8 cellular contexts compared by ENCODE assay signal in the genomic region with DNA sequence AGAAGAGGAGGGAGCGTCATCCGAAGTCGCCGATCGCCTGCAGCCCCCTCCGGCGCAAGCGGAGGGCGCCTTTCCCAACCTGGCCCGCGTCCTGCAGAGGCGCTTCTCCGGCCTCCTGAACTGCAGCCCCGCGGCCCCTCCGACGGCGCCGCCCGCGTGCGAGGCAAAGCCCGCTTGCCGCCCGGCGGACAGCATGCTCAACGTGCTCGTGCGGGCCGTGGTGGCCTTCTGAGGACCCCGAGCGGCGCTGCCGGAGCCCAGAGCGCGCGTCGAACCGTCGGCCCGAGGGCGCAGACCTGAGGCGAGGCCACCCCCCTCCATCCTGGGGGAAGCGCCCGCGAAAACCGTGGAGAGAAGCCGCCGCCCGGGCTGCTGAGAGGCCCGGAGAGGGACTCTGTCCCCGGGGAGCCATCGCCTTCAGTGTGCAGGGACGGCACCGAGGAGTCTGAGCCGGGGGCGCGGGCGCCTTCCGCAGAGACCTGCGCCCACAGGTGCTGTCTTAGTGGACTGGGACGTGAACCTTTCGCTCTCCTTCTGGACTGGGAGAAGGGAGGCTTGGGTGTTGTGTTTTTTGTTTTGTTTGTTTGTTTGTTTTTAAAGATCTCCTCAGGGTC.
DNase-seq lines count a peak whose midpoint lies in the region; ATAC-seq, FAIRE-seq and TF ChIP-seq lines count a peak whose summit lies in the region.

No MANE protein-coding gene starts in this region.

- TF ChIP-seq POLR2A in NB4 (IDR thresholded peaks at IDR 0.05; ENCODE audit: extremely low read depth, insufficient read length), result no peak

- H3K4me3 ChIP-seq in NB4 (ENCODE audit: low read depth, low read length) (peak overlapping the region; percentile 99), iPS-18a (ENCODE audit: low read length) (peak overlapping the region; percentile 94)

- ATAC-seq in GM19395 (IDR thresholded peaks at IDR 0.05; ENCODE audit: unreplicated experiment), result no peak

- CTCF ChIA-PET in GM10248 (lab: Yijun Ruan, JAX), result interaction anchor here (1.0 kb wide), 1 partner anchor 188 kb away, joined by 3 read pairs; no protein-coding TSS in a partner anchor

- peaks cover 5% of the 10 kb centered on the region for H3K4me1 ChIP-seq in iPS-18a (ENCODE audit: control insufficient read depth, low read depth, low read length)

- POLR2A ChIA-PET in GM10248 (lab: Yijun Ruan, JAX), result interaction anchor here (0.5 to 2.0 kb wide), 3 partner anchors 10 to 633 kb away, joined by 3 to 15 read pairs (median 7); no protein-coding TSS in a partner anchor

- H3K9ac ChIP-seq in iPS-18a (ENCODE audit: low read length), result peak overlapping the region; percentile 99

- peak; percentile 11 for TF ChIP-seq CTCF in GM10248 (IDR thresholded peaks at IDR 0.05; ENCODE audit: control extremely low read depth, extremely low read depth, low read depth, missing control alignments)
- TF ChIP-seq CTCF in NB4 (IDR thresholded peaks at IDR 0.05; ENCODE audit: low read depth, low read length), result no peak

- peak overlapping the region; percentile 92 for H3K27ac ChIP-seq in angular gyrus (ENCODE audit: low read depth, low read length)
- peak overlapping the region; percentile 96 for H3K27ac ChIP-seq in iPS-18a (ENCODE audit: low read length)

- no peaks in the 10 kb centered on the region for H3K36me3 ChIP-seq in iPS-18a (ENCODE audit: control insufficient read depth, low read depth, low read length)

- H3K9me3 ChIP-seq in iPS-18a (ENCODE audit: control insufficient read depth, low read depth, low read length), result no peaks in the 10 kb centered on the region

- DNase-seq in GM10248 (ENCODE audit: extremely low spot score), result no peak
- peak; percentile 63 for DNase-seq in NB4 (ENCODE audit: low read depth)
- DNase-seq in stimulated activated CD4-positive, alpha-beta T cell treated with anti-CD3 and anti-CD28 coated beads, Interleukin-4, amount 100 ng/mL, for 1 hour, result peak; percentile 35
- DNase-seq in midbrain (lab: John Stamatoyannopoulos, UW), result no peak
- no peak for DNase-seq in RCC 7860 (ENCODE audit: low spot score)

- no peak for FAIRE-seq in RCC 7860 (lab: Jason Lieb, UNC)

- H3K27me3 ChIP-seq in iPS-18a (ENCODE audit: control insufficient read depth, insufficient read depth, low read length), result no peaks in the 10 kb centered on the region

Comparison
In these comparisons a context has a peak if more than half of its experiments do, and no peak if none do; other contexts are left out.
1. DNase-seq: peak in NB4 (single experiment) and stimulated activated CD4-positive, alpha-beta T cell treated with anti-CD3 and anti-CD28 coated beads, Interleukin-4, amount 100 ng/mL, for 1 hour (single experiment); none in GM10248 (single experiment), midbrain (single experiment) and RCC 7860 (single experiment).